In genomic region chr14:94172545-94172944, GRCh38 we compare ENCODE assay signal across 18 cellular contexts. TPM values are rescaled to one million over a fixed set of nuclear protein-coding genes. Genes with fewer than 3 reads are reported as not detected.
DNase-seq lines count a peak whose midpoint lies in the region; ATAC-seq, FAIRE-seq and TF ChIP-seq lines count a peak whose summit lies in the region.
"Had no signal": no experiment of that assay in that cellular context is flagged by ENCODE, and none has a peak within 500 bp of the region (broad histone marks: within the 10 kb centered on the region; RNA-seq: fewer than 3 reads in every experiment).

No MANE protein-coding gene starts in this region.

- H2BK20ac ChIP-seq in H9 (ENCODE audit: low read depth, low read length, poor library complexity, severe bottlenecking) = no peak overlapping the region

- H3K27ac Mint-ChIP-seq in activated CD8-positive, alpha-beta memory T cell treated with anti-CD3 and anti-CD28 coated beads, Interleukin-2, amount 10 ng/mL, durations not matched to agents 7 days and 5 days = no peak overlapping the region
- H3K27ac Mint-ChIP-seq in H9 = no peak overlapping the region
- no peak overlapping the region for H3K27ac Mint-ChIP-seq in astrocyte (ENCODE audit: unreplicated experiment)
- H3K27ac Mint-ChIP-seq in nephron progenitor cell = no peak overlapping the region

- no peak overlapping the region for H2BK5ac ChIP-seq in H9 (ENCODE audit: insufficient read length, low read length)

- H3K4me1 ChIP-seq in H9 (ENCODE audit: insufficient read depth, low read length) (0 out of 2 replicates have a peak, but pooled peaks cover 3% of the 10 kb centered on the region), astrocyte (ENCODE audit: insufficient read depth, low read length) (no peaks in the 10 kb centered on the region)

- no peak overlapping the region for H3T11ph ChIP-seq in H9 (ENCODE audit: low read length)

- no peak overlapping the region for H3K27ac ChIP-seq in H9 (ENCODE audit: insufficient read length, low read depth, low read length)
- no peak overlapping the region for H3K27ac ChIP-seq in astrocyte (ENCODE audit: low read depth, low read length)
- H3K27ac ChIP-seq: left ventricle myocardium inferior had no signal

- no peak for DNase-seq in activated CD8-positive, alpha-beta memory T cell treated with anti-CD3 and anti-CD28 coated beads, Interleukin-2, amount 10 ng/mL, durations not matched to agents 7 days and 5 days
- DNase-seq in activated CD8-positive, alpha-beta memory T cell treated with anti-CD3 and anti-CD28 coated beads, Interleukin-2, amount 50 U/mL, for 4 hours = no peak
- DNase-seq in H9 (no peak), astrocyte (ENCODE audit: low read depth) (no peak), nephron progenitor cell (no peak), hippocampal formation (lab: John Stamatoyannopoulos, UW) (no peak), islet precursor cell (no peak), DMS114 treated with DMSO at 0.1 percent for 48 hours (lab: John Stamatoyannopoulos, UW; ENCODE audit: unreplicated experiment) (no peak)
- DNase-seq: COR-L47; dorsolateral prefrontal cortex; gastrocnemius medialis; KG1; left ventricle myocardium inferior; NCI-H1092; NCI-H2081; NCI-H748 treated with DMSO at 0.1 percent for 48 hours; stimulated activated CD4-positive, alpha-beta T cell treated with anti-CD3 and anti-CD28 coated beads, Interleukin-2, amount 100 ng/mL, for 24 hours had no signal

- no peak overlapping the region for H3K14ac ChIP-seq in H9 (ENCODE audit: insufficient read depth, low read length)

- H3K4me2 ChIP-seq in H9 (ENCODE audit: insufficient read depth, insufficient read length, low read length) (peak overlapping the region; percentile 55), astrocyte (ENCODE audit: low read length) (no peak overlapping the region)

- FAIRE-seq in astrocyte (lab: Jason Lieb, UNC) = no peak

- H3K27me3 ChIP-seq in H9 (ENCODE audit: insufficient read depth, low read length) (no peaks in the 10 kb centered on the region; the same call in 1 of the 2 replicates), astrocyte (ENCODE audit: insufficient read depth, low read length) (peaks cover 24% of the 10 kb centered on the region)

- H3K4ac ChIP-seq in H9 (ENCODE audit: low read depth, low read length) = no peak overlapping the region

- no peaks in the 10 kb centered on the region for H3K9me3 Mint-ChIP-seq in activated CD8-positive, alpha-beta memory T cell treated with anti-CD3 and anti-CD28 coated beads, Interleukin-2, amount 10 ng/mL, durations not matched to agents 7 days and 5 days (ENCODE audit: low read depth)
- no peaks in the 10 kb centered on the region for H3K9me3 Mint-ChIP-seq in H9
- H3K9me3 Mint-ChIP-seq in astrocyte (ENCODE audit: unreplicated experiment) = no peaks in the 10 kb centered on the region
- peaks cover 3% of the 10 kb centered on the region for H3K9me3 Mint-ChIP-seq in nephron progenitor cell

- H4K91ac ChIP-seq in H9 (ENCODE audit: insufficient read length, low read depth, low read length) = no peak overlapping the region

- CTCF ChIA-PET in activated CD8-positive, alpha-beta memory T cell treated with anti-CD3 and anti-CD28 coated beads, Interleukin-2, amount 10 ng/mL, durations not matched to agents 7 days and 5 days (lab: Charles Lee) = interaction anchor here (1.1 kb wide), 1 partner anchor 10 kb away, joined by 3 read pairs; no protein-coding TSS in a partner anchor

- no peak overlapping the region for H4K8ac ChIP-seq in H9 (replicated peaks; ENCODE audit: insufficient read length, low read depth, low read length)

- H3K4me3 ChIP-seq in astrocyte (ENCODE audit: insufficient read depth, low read depth, low read length) = no peak overlapping the region

- H3K9ac ChIP-seq in H9 (ENCODE audit: extremely low read depth, insufficient read length, low read length) (no peak overlapping the region), astrocyte (ENCODE audit: low read length) (no peak overlapping the region)

- no peak overlapping the region for H2BK120ac ChIP-seq in H9 (ENCODE audit: low read depth, low read length, poor library complexity, severe bottlenecking)

- H3K9me3 ChIP-seq in H9 (ENCODE audit: control insufficient read depth, low read depth, low read length) (no peaks in the 10 kb centered on the region), astrocyte (ENCODE audit: insufficient read depth, low read depth, low read length) (no peaks in the 10 kb centered on the region)
- H3K9me3 ChIP-seq: gastrocnemius medialis, left ventricle myocardium inferior had no signal

- H4K20me1 ChIP-seq in H9 (ENCODE audit: control insufficient read depth, insufficient read depth, insufficient read length) (no peaks in the 10 kb centered on the region), astrocyte (ENCODE audit: insufficient read depth, low read length) (no peaks in the 10 kb centered on the region)

- peak overlapping the region; percentile 66 for H3K4me3 Mint-ChIP-seq in activated CD8-positive, alpha-beta memory T cell treated with anti-CD3 and anti-CD28 coated beads, Interleukin-2, amount 10 ng/mL, durations not matched to agents 7 days and 5 days
- H3K4me3 Mint-ChIP-seq in H9 (peak overlapping the region; percentile 76 to 93), astrocyte (ENCODE audit: unreplicated experiment) (peak overlapping the region; percentile 88), nephron progenitor cell (peak overlapping the region; percentile 85)

- H3K18ac ChIP-seq in H9 (ENCODE audit: insufficient read length, low read depth, low read length) = no peak overlapping the region

- H3K79me2 ChIP-seq in H9 (ENCODE audit: insufficient read depth, low read length) (peaks cover 3% of the 10 kb centered on the region; the same call in 1 of the 2 replicates), astrocyte (ENCODE audit: insufficient read depth, low read length) (no peaks in the 10 kb centered on the region)

- no peak for ATAC-seq in activated CD8-positive, alpha-beta memory T cell treated with anti-CD3 and anti-CD28 coated beads, Interleukin-2, amount 10 ng/mL, durations not matched to agents 7 days and 5 days
- ATAC-seq: gastrocnemius medialis, HCT116 had no signal

- H3K79me1 ChIP-seq in H9 (ENCODE audit: insufficient read depth, low read depth, low read length, poor library complexity, severe bottlenecking) = no peaks in the 10 kb centered on the region

- H3K23ac ChIP-seq in H9 (ENCODE audit: insufficient read length, low read depth, low read length) = no peak overlapping the region

- no peaks in the 10 kb centered on the region for H3K36me3 ChIP-seq in astrocyte (ENCODE audit: insufficient read depth, low read length)
- H3K36me3 ChIP-seq: gastrocnemius medialis, left ventricle myocardium inferior had no signal

- H3K4me1 Mint-ChIP-seq in activated CD8-positive, alpha-beta memory T cell treated with anti-CD3 and anti-CD28 coated beads, Interleukin-2, amount 10 ng/mL, durations not matched to agents 7 days and 5 days = peaks cover 17% of the 10 kb centered on the region
- H3K4me1 Mint-ChIP-seq in H9 (peaks cover 28% of the 10 kb centered on the region in 2 experiments), astrocyte (ENCODE audit: low read depth, unreplicated experiment) (peaks cover 2% of the 10 kb centered on the region), nephron progenitor cell (peaks cover 8% of the 10 kb centered on the region)

- no peak overlapping the region for H2AK5ac ChIP-seq in H9 (ENCODE audit: insufficient read length, low read length)

- H3K36me3 Mint-ChIP-seq in activated CD8-positive, alpha-beta memory T cell treated with anti-CD3 and anti-CD28 coated beads, Interleukin-2, amount 10 ng/mL, durations not matched to agents 7 days and 5 days = no peaks in the 10 kb centered on the region
- H3K36me3 Mint-ChIP-seq in H9 (ENCODE audit: insufficient read depth in 1 of 3, low read depth in 3 of 3) = peaks cover 0 to 5% (median 0%) of the 10 kb centered on the region in 3 experiments; a peak in 1 of 7 replicates
- no peaks in the 10 kb centered on the region for H3K36me3 Mint-ChIP-seq in astrocyte (ENCODE audit: low read depth, unreplicated experiment)
- H3K36me3 Mint-ChIP-seq in nephron progenitor cell (ENCODE audit: low read depth) = no peaks in the 10 kb centered on the region

- TF ChIP-seq CTCF in H9 (conservative IDR thresholded peaks at IDR 0.05) (no peak), astrocyte (IDR thresholded peaks at IDR 0.05; ENCODE audit: insufficient read depth, low read depth, low read length) (no peak), nephron progenitor cell (IDR thresholded peaks at IDR 0.05) (no peak)

- H3K56ac ChIP-seq in H9 (ENCODE audit: insufficient read length, low read depth, low read length) = no peak overlapping the region

- no CpG with 5 or more reads among the region's 5 CpGs for WGBS in H9 (ENCODE audit: extremely low coverage, insufficient read length, low lambda C conversion rate)

- no peak overlapping the region for H2AFZ ChIP-seq in H9 (ENCODE audit: low read length)
- no peak overlapping the region for H2AFZ ChIP-seq in astrocyte (ENCODE audit: low read depth, low read length)

- peaks cover 11% of the 10 kb centered on the region for H3K23me2 ChIP-seq in H9 (ENCODE audit: insufficient read length, low read depth, low read length, poor library complexity, severe bottlenecking)

- no peak overlapping the region for H4K5ac ChIP-seq in H9 (ENCODE audit: insufficient read length, low read depth, low read length)

- no peak overlapping the region for H2BK12ac ChIP-seq in H9 (ENCODE audit: insufficient read length, low read depth, low read length)

- no peak overlapping the region for H2BK15ac ChIP-seq in H9 (ENCODE audit: low read depth, low read length)

- peaks cover 52% of the 10 kb centered on the region for H3K27me3 Mint-ChIP-seq in activated CD8-positive, alpha-beta memory T cell treated with anti-CD3 and anti-CD28 coated beads, Interleukin-2, amount 10 ng/mL, durations not matched to agents 7 days and 5 days
- H3K27me3 Mint-ChIP-seq in H9 (ENCODE audit: low read depth) (peaks cover 46% of the 10 kb centered on the region), astrocyte (ENCODE audit: low read depth, unreplicated experiment) (no peaks in the 10 kb centered on the region), nephron progenitor cell (ENCODE audit: low read depth, poor library complexity) (peaks cover 55% of the 10 kb centered on the region)

RNA-seq across cellular contexts. Expression of gene PPP4R4, which starts 1.6 kb away (rescaled TPM):
- total RNA-seq in activated CD8-positive, alpha-beta memory T cell treated with anti-CD3 and anti-CD28 coated beads, Interleukin-2, amount 10 ng/mL, durations not matched to agents 7 days and 5 days = under 1 TPM; 0.64 to 0.68 TPM
- total RNA-seq in H9 (2021) = 3.9 and 5.1 TPM in 2 replicates
- 6.0 and 7.5 TPM in 2 replicates for total RNA-seq in astrocyte
- total RNA-seq: left ventricle myocardium inferior had no signal

RNA-seq across cellular contexts. Expression of gene IFI27L2, which starts 43.1 kb away (rescaled TPM):
- total RNA-seq in activated CD8-positive, alpha-beta memory T cell treated with anti-CD3 and anti-CD28 coated beads, Interleukin-2, amount 10 ng/mL, durations not matched to agents 7 days and 5 days = 100 to 1,000 TPM in 1 of 2 experiments, 10 to 100 TPM in 1; 95.5 to 112 TPM
- total RNA-seq in H9 (2021) (28.6 and 32.5 TPM in 2 replicates), astrocyte (63.9 and 79.9 TPM in 2 replicates)
